In genomic region chr15:101293122-101293521, GRCh38 we compare ENCODE assay signal across 1 cellular context.
TF ChIP-seq lines count a peak whose summit lies in the region.

No MANE protein-coding gene starts in this region.

TF ChIP-seq in H1, 55 proteins besides CTCF, POLR2A, EP300 and RAD21:
- TF ChIP-seq RFX5 (IDR thresholded peaks at IDR 0.05; ENCODE audit: borderline replicate concordance, low read depth, low read length) (no peak), FOSL1 (IDR thresholded peaks at IDR 0.05; ENCODE audit: insufficient read depth, low read depth, low read length) (no peak), JUN (IDR thresholded peaks at IDR 0.05; ENCODE audit: low read depth, low read length) (no peak), KDM4A (IDR thresholded peaks at IDR 0.05; ENCODE audit: low read depth, low read length, severe bottlenecking) (no peak), EGR1 (IDR thresholded peaks at IDR 0.05; ENCODE audit: borderline replicate concordance, low read depth, low read length) (no peak), CBX5 (IDR thresholded peaks at IDR 0.05; ENCODE audit: low read depth, low read length) (no peak), TEAD4 (IDR thresholded peaks at IDR 0.05; ENCODE audit: low read depth, low read length) (no peak)
